24 cellular contexts compared by ENCODE assay signal in genomic region chr1:234878288-234878687, GRCh38.
"Had no signal": no experiment of that assay in that cellular context is flagged by ENCODE, and none has a peak within 500 bp of the region (broad histone marks: within the 10 kb centered on the region; RNA-seq: fewer than 3 reads in every experiment).

No MANE protein-coding gene starts in this region.

- H3K36me3 ChIP-seq: esophagus muscularis mucosa, gastroesophageal sphincter, neural progenitor cell, pancreas, right lobe of liver, spleen, thoracic aorta, transverse colon had no signal

- H2AFZ ChIP-seq: neural progenitor cell had no signal

- H3K4me3 Mint-ChIP-seq: dendritic cell treated with granulocyte-macrophage colony-stimulating factor and Interleukin-4, amounts not matched to agents 40 ng/mL and 50 ng/mL, for 4 days; effector memory CD8-positive, alpha-beta T cell; naive thymus-derived CD4-positive, alpha-beta T cell; neural progenitor cell; stimulated activated naive B cell treated with anti-CD40 and anti-IgM and Interleukin-4, amounts not matched to agents 10 μg/mL and 1 μg/mL and 100 μg/mL, for 72 hours; stimulated activated naive CD8-positive, alpha-beta T cell treated with anti-CD3 and anti-CD28 coated beads, Interleukin-15, amount 100 ng/mL, for 72 hours had no signal

- H3K27me3 ChIP-seq: esophagus muscularis mucosa, gastroesophageal sphincter, neural progenitor cell, pancreas, right lobe of liver, spleen, transverse colon had no signal

- H3K27me3 Mint-ChIP-seq: dendritic cell treated with granulocyte-macrophage colony-stimulating factor and Interleukin-4, amounts not matched to agents 40 ng/mL and 50 ng/mL, for 4 days; naive thymus-derived CD4-positive, alpha-beta T cell; progenitor cell of endocrine pancreas; stimulated activated naive B cell treated with anti-CD40 and anti-IgM and Interleukin-4, amounts not matched to agents 10 μg/mL and 1 μg/mL and 100 μg/mL, for 72 hours; stimulated activated naive CD8-positive, alpha-beta T cell treated with anti-CD3 and anti-CD28 coated beads, Interleukin-15, amount 100 ng/mL, for 72 hours had no signal

- H3K9me3 Mint-ChIP-seq: effector memory CD8-positive, alpha-beta T cell; neural progenitor cell; stimulated activated naive B cell treated with anti-CD40 and anti-IgM and Interleukin-4, amounts not matched to agents 10 μg/mL and 1 μg/mL and 100 μg/mL, for 72 hours had no signal

- H3K4me3 ChIP-seq: esophagus muscularis mucosa, gastroesophageal sphincter, neural progenitor cell, pancreas, right lobe of liver, spleen, thoracic aorta, transverse colon had no signal

- DNase-seq: effector memory CD8-positive, alpha-beta T cell; glutamatergic neuron; islet precursor cell; left ventricle myocardium superior; naive thymus-derived CD4-positive, alpha-beta T cell; nucleus accumbens; pancreas; spleen; stimulated activated CD4-positive, alpha-beta T cell treated with anti-CD3 and anti-CD28 coated beads, Interleukin-15, amount 100 ng/mL, for 24 hours; stimulated activated CD4-positive, alpha-beta T cell treated with anti-CD3 and anti-CD28 coated beads, Interleukin-1b, Interleukin-23, amount 100 ng/mL, for 48 hours; stimulated activated CD4-positive, alpha-beta T cell treated with anti-CD3 and anti-CD28 coated beads, Interleukin-4, amount 100 ng/mL, for 24 hours; stimulated activated naive B cell treated with anti-CD40 and anti-IgM and Interleukin-4, amounts not matched to agents 10 μg/mL and 1 μg/mL and 100 μg/mL, for 72 hours; stimulated activated naive CD8-positive, alpha-beta T cell treated with anti-CD3 and anti-CD28 coated beads, Interleukin-15, amount 100 ng/mL, for 72 hours; transverse colon had no signal

- H3K9me3 ChIP-seq: esophagus muscularis mucosa, gastroesophageal sphincter, pancreas, right lobe of liver, thoracic aorta, transverse colon had no signal

- H3K36me3 Mint-ChIP-seq: neural progenitor cell; stimulated activated naive B cell treated with anti-CD40 and anti-IgM and Interleukin-4, amounts not matched to agents 10 μg/mL and 1 μg/mL and 100 μg/mL, for 72 hours had no signal

- H3K27ac Mint-ChIP-seq: effector memory CD8-positive, alpha-beta T cell; progenitor cell of endocrine pancreas; stimulated activated naive CD8-positive, alpha-beta T cell treated with anti-CD3 and anti-CD28 coated beads, Interleukin-15, amount 100 ng/mL, for 72 hours had no signal

- ATAC-seq: effector memory CD8-positive, alpha-beta T cell; gastroesophageal sphincter; left ventricle myocardium superior; naive thymus-derived CD4-positive, alpha-beta T cell; pancreas; right lobe of liver; stimulated activated naive B cell treated with anti-CD40 and anti-IgM and Interleukin-4, amounts not matched to agents 10 μg/mL and 1 μg/mL and 100 μg/mL, for 72 hours; stimulated activated naive CD8-positive, alpha-beta T cell treated with anti-CD3 and anti-CD28 coated beads, Interleukin-15, amount 100 ng/mL, for 72 hours had no signal

- H3K4me2 ChIP-seq: neural progenitor cell had no signal

- H3K9ac ChIP-seq: neural progenitor cell had no signal

- H3K4me1 ChIP-seq: neural progenitor cell had no signal

- H3K27ac ChIP-seq: epithelial cell of prostate, esophagus muscularis mucosa, gastroesophageal sphincter, neural progenitor cell, pancreas, thoracic aorta, transverse colon had no signal

- FAIRE-seq: colon, pancreas, urothelium cell line had no signal
